In the genomic region with DNA sequence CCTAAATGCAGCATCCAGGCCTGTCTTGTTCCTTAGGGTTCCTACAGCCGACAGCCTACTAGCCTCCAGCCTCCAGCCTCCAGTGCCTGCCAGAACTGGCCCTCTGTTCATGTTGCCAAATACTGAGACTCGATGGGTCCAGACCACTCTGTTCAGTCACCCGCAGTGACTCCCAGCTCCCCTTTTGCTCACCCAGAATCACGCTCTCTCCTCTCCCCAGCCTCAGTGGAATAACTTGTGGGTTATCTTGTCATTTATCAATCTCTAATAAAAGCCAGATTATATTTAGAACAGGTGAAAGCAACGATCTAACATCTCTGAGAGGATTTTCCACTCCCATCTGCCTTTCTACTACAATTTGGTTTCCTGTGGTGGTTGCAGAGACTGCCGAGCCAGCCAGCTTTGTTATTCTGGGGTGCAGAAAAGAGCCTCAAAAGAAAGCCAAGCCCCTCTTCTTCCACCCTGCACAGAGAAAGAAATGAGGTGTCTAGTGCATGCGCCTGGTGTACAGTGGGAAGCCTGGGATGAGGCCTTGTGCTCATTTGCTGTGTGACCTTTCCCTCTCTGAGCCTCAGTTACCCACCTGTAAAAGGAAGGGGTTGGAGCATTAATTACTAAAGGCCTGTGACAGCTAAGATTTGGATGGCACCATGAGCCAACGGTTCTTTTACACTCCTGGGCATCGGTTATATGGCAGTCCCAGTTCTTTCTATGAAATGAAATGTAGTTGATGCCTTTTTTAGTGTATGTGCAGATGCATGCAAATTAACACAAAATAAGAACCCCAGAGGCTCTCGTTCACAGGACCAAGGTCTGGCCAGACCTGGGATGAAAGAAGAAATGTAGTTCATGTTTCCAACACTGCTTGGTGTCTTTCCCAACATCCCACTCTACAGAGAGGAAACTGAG, we compare ENCODE assay signal across 16 cellular contexts. TPM values are rescaled to one million over a fixed set of nuclear protein-coding genes. Genes with fewer than 3 reads are reported as not detected.
A peak's percentile ranks its signal among the peaks of the same experiment; 100 is the strongest.
DNase-seq lines count a peak whose midpoint lies in the region; ATAC-seq, FAIRE-seq and TF ChIP-seq lines count a peak whose summit lies in the region.
"Had no signal": no experiment of that assay in that cellular context is flagged by ENCODE, and none has a peak within 500 bp of the region (broad histone marks: within the 10 kb centered on the region; RNA-seq: fewer than 3 reads in every experiment).

No MANE protein-coding gene starts in this region.

- H3K27ac Mint-ChIP-seq in activated CD8-positive, alpha-beta memory T cell treated with anti-CD3 and anti-CD28 coated beads, Interleukin-2, amount 10 ng/mL, durations not matched to agents 7 days and 5 days = peak overlapping the region; percentile 79
- peak overlapping the region; percentile 95 for H3K27ac Mint-ChIP-seq in activated naive CD8-positive, alpha-beta T cell treated with anti-CD3 and anti-CD28 coated beads, Interleukin-2, amount 10 ng/mL, durations not matched to agents 7 days and 5 days
- peak overlapping the region; percentile 60 for H3K27ac Mint-ChIP-seq in stimulated activated effector memory CD8-positive, alpha-beta T cell treated with anti-CD3 and anti-CD28 coated beads, Interleukin-12 subunit alpha, Interleukin-12 subunit beta, amount 100 ng/mL, for 72 hours

- H3K36me3 Mint-ChIP-seq in activated CD8-positive, alpha-beta memory T cell treated with anti-CD3 and anti-CD28 coated beads, Interleukin-2, amount 10 ng/mL, durations not matched to agents 7 days and 5 days = no peaks in the 10 kb centered on the region
- no peaks in the 10 kb centered on the region for H3K36me3 Mint-ChIP-seq in activated naive CD8-positive, alpha-beta T cell treated with anti-CD3 and anti-CD28 coated beads, Interleukin-2, amount 10 ng/mL, durations not matched to agents 7 days and 5 days
- H3K36me3 Mint-ChIP-seq in stimulated activated effector memory CD8-positive, alpha-beta T cell treated with anti-CD3 and anti-CD28 coated beads, Interleukin-12 subunit alpha, Interleukin-12 subunit beta, amount 100 ng/mL, for 72 hours = peaks cover 4% of the 10 kb centered on the region

- H2AFZ ChIP-seq in MM.1S (ENCODE audit: low read length) = peak overlapping the region; percentile 0
- H2AFZ ChIP-seq: GM23248 had no signal

- H3K4me1 Mint-ChIP-seq in activated CD8-positive, alpha-beta memory T cell treated with anti-CD3 and anti-CD28 coated beads, Interleukin-2, amount 10 ng/mL, durations not matched to agents 7 days and 5 days = peaks cover 52% of the 10 kb centered on the region
- peaks cover 63% of the 10 kb centered on the region for H3K4me1 Mint-ChIP-seq in activated naive CD8-positive, alpha-beta T cell treated with anti-CD3 and anti-CD28 coated beads, Interleukin-2, amount 10 ng/mL, durations not matched to agents 7 days and 5 days
- H3K4me1 Mint-ChIP-seq in stimulated activated effector memory CD8-positive, alpha-beta T cell treated with anti-CD3 and anti-CD28 coated beads, Interleukin-12 subunit alpha, Interleukin-12 subunit beta, amount 100 ng/mL, for 72 hours = peaks cover 55% of the 10 kb centered on the region

- H3K4me3 ChIP-seq in MM.1S (ENCODE audit: low read length) (no peak overlapping the region), pancreas (no peak overlapping the region)
- H3K4me3 ChIP-seq: esophagus squamous epithelium, GM23248 had no signal

- H3K4me1 ChIP-seq in MM.1S (ENCODE audit: low read length) = peaks cover 34% of the 10 kb centered on the region
- no peaks in the 10 kb centered on the region for H3K4me1 ChIP-seq in pancreas

- H3K79me2 ChIP-seq in MM.1S (ENCODE audit: low read length) = no peaks in the 10 kb centered on the region

- CTCF ChIA-PET in activated CD8-positive, alpha-beta memory T cell treated with anti-CD3 and anti-CD28 coated beads, Interleukin-2, amount 10 ng/mL, durations not matched to agents 7 days and 5 days (lab: Charles Lee) = interaction anchor here (0.6 to 6.6 kb wide), 10 partner anchors 10 to 308 kb away, joined by 3 to 87 read pairs (median 6); partner anchors contain the start of gene ID3

- peak; percentile 35 for ATAC-seq in activated CD8-positive, alpha-beta memory T cell treated with anti-CD3 and anti-CD28 coated beads, Interleukin-2, amount 10 ng/mL, durations not matched to agents 7 days and 5 days
- ATAC-seq in activated naive CD8-positive, alpha-beta T cell treated with anti-CD3 and anti-CD28 coated beads, Interleukin-2, amount 10 ng/mL, durations not matched to agents 7 days and 5 days (ENCODE audit: low read depth) = peak; percentile 44
- ATAC-seq in stimulated activated effector memory CD8-positive, alpha-beta T cell treated with anti-CD3 and anti-CD28 coated beads, Interleukin-12 subunit alpha, Interleukin-12 subunit beta, amount 100 ng/mL, for 72 hours = no peak
- ATAC-seq in pancreas = no peak
- ATAC-seq: Panc1 had no signal

- H3K4me3 Mint-ChIP-seq in activated CD8-positive, alpha-beta memory T cell treated with anti-CD3 and anti-CD28 coated beads, Interleukin-2, amount 10 ng/mL, durations not matched to agents 7 days and 5 days = peak overlapping the region; percentile 10
- H3K4me3 Mint-ChIP-seq in activated naive CD8-positive, alpha-beta T cell treated with anti-CD3 and anti-CD28 coated beads, Interleukin-2, amount 10 ng/mL, durations not matched to agents 7 days and 5 days = peak overlapping the region; percentile 80
- peak overlapping the region; percentile 49 for H3K4me3 Mint-ChIP-seq in stimulated activated effector memory CD8-positive, alpha-beta T cell treated with anti-CD3 and anti-CD28 coated beads, Interleukin-12 subunit alpha, Interleukin-12 subunit beta, amount 100 ng/mL, for 72 hours

- H3K4me2 ChIP-seq in MM.1S (ENCODE audit: low read depth, low read length) = peak overlapping the region; percentile 46; the same call in 1 of the 2 replicates

- no peaks in the 10 kb centered on the region for H3K9me3 Mint-ChIP-seq in activated CD8-positive, alpha-beta memory T cell treated with anti-CD3 and anti-CD28 coated beads, Interleukin-2, amount 10 ng/mL, durations not matched to agents 7 days and 5 days (ENCODE audit: low read depth)
- no peaks in the 10 kb centered on the region for H3K9me3 Mint-ChIP-seq in activated naive CD8-positive, alpha-beta T cell treated with anti-CD3 and anti-CD28 coated beads, Interleukin-2, amount 10 ng/mL, durations not matched to agents 7 days and 5 days
- H3K9me3 Mint-ChIP-seq in stimulated activated effector memory CD8-positive, alpha-beta T cell treated with anti-CD3 and anti-CD28 coated beads, Interleukin-12 subunit alpha, Interleukin-12 subunit beta, amount 100 ng/mL, for 72 hours = no peaks in the 10 kb centered on the region

- H3K36me3 ChIP-seq in MM.1S (replicated peaks; ENCODE audit: insufficient read depth, low read length) = no peaks in the 10 kb centered on the region
- H3K36me3 ChIP-seq in pancreas = no peaks in the 10 kb centered on the region
- H3K36me3 ChIP-seq: esophagus squamous epithelium had no signal

- H3K27me3 ChIP-seq in MM.1S (replicated peaks; ENCODE audit: insufficient read depth, low read length) = no peaks in the 10 kb centered on the region
- no peaks in the 10 kb centered on the region for H3K27me3 ChIP-seq in pancreas
- H3K27me3 ChIP-seq: esophagus squamous epithelium had no signal

- H3K27ac ChIP-seq in MM.1S (ENCODE audit: low read length) (peak overlapping the region; percentile 32; the same call in 1 of the 2 replicates), pancreas (no peak overlapping the region)
- H3K27ac ChIP-seq: esophagus squamous epithelium, GM23248 had no signal

- no peak for DNase-seq in activated CD8-positive, alpha-beta memory T cell treated with anti-CD3 and anti-CD28 coated beads, Interleukin-2, amount 10 ng/mL, durations not matched to agents 7 days and 5 days
- no peak for DNase-seq in activated CD8-positive, alpha-beta memory T cell treated with anti-CD3 and anti-CD28 coated beads, Interleukin-2, amount 50 U/mL, for 4 hours
- DNase-seq in MM.1S = peak; percentile 42
- DNase-seq in activated naive CD8-positive, alpha-beta T cell treated with anti-CD3 and anti-CD28 coated beads, Interleukin-2, amount 10 ng/mL, durations not matched to agents 7 days and 5 days = no peak
- no peak for DNase-seq in stimulated activated effector memory CD8-positive, alpha-beta T cell treated with anti-CD3 and anti-CD28 coated beads, Interleukin-12 subunit alpha, Interleukin-12 subunit beta, amount 100 ng/mL, for 72 hours (ENCODE audit: low spot score in 2 of 2)
- DNase-seq in COLO668 (lab: John Stamatoyannopoulos, UW; ENCODE audit: unreplicated experiment) = no peak
- DNase-seq in cardiac septum (ENCODE audit: low spot score) = no peak
- DNase-seq in pancreas = no peak
- DNase-seq: ACHN, esophagus squamous epithelium, GM23248, KG1, NCI-H446 treated with DMSO at 0.1 percent for 48 hours, substantia nigra had no signal

- no peaks in the 10 kb centered on the region for H4K20me1 ChIP-seq in MM.1S (ENCODE audit: insufficient read depth, low read length)

- H3F3A ChIP-seq in MM.1S (ENCODE audit: insufficient read depth, low read length) = peaks cover 11% of the 10 kb centered on the region

- intact Hi-C loops in cardiac septum (cut with DNase I) (no loop called here), pancreas (cut with DNase I) (no loop called here)

- TF ChIP-seq CTCF in MM.1S (IDR thresholded peaks at IDR 0.05; ENCODE audit: low read length) = no peak
- TF ChIP-seq CTCF in pancreas (IDR thresholded peaks at IDR 0.05) = no peak

- H3K9ac ChIP-seq in MM.1S (ENCODE audit: low read length) = no peak overlapping the region
- H3K9ac ChIP-seq: GM23248 had no signal

- WGBS in pancreas, 2 donors = 80 to 82% methylated on average over 10 of the region's 10 CpGs

- H3K9me3 ChIP-seq in MM.1S (replicated peaks; ENCODE audit: insufficient read depth, low read length) (no peaks in the 10 kb centered on the region), pancreas (no peaks in the 10 kb centered on the region)
- H3K9me3 ChIP-seq: esophagus squamous epithelium had no signal

- no peak for FAIRE-seq in pancreas (lab: Jason Lieb, UNC)
- FAIRE-seq: astrocyte had no signal

- POLR2A ChIA-PET in activated naive CD8-positive, alpha-beta T cell treated with anti-CD3 and anti-CD28 coated beads, Interleukin-2, amount 10 ng/mL, durations not matched to agents 7 days and 5 days (lab: Charles Lee) = interaction anchor here (0.8 to 9.1 kb wide), 12 partner anchors 10 to 51 kb away, joined by 3 to 141 read pairs (median 10); partner anchors contain the start of gene ID3

- H3K27me3 Mint-ChIP-seq in activated CD8-positive, alpha-beta memory T cell treated with anti-CD3 and anti-CD28 coated beads, Interleukin-2, amount 10 ng/mL, durations not matched to agents 7 days and 5 days = no peaks in the 10 kb centered on the region
- no peaks in the 10 kb centered on the region for H3K27me3 Mint-ChIP-seq in activated naive CD8-positive, alpha-beta T cell treated with anti-CD3 and anti-CD28 coated beads, Interleukin-2, amount 10 ng/mL, durations not matched to agents 7 days and 5 days

- H3K9me2 ChIP-seq in MM.1S (replicated peaks; ENCODE audit: insufficient read depth, low read length) = no peaks in the 10 kb centered on the region

RNA-seq across cellular contexts. Expression of gene ID3, which starts 42.9 kb away (rescaled TPM):
- total RNA-seq in activated CD8-positive, alpha-beta memory T cell treated with anti-CD3 and anti-CD28 coated beads, Interleukin-2, amount 10 ng/mL, durations not matched to agents 7 days and 5 days = 10 to 100 TPM; 14.4 to 34.2 TPM
- total RNA-seq in activated naive CD8-positive, alpha-beta T cell treated with anti-CD3 and anti-CD28 coated beads, Interleukin-2, amount 10 ng/mL, durations not matched to agents 7 days and 5 days = 10 to 100 TPM; 44.0 to 51.1 TPM
- total RNA-seq in cardiac septum (126 TPM), pancreas (10 to 100 TPM; 16.6 to 54.0 (median 31.2) TPM)
- polyA plus RNA-seq in pancreas = 10 to 100 TPM; 40.1 to 51.9 TPM

Comparison
In these comparisons a context has a peak if more than half of its experiments do, and no peak if none do; other contexts are left out.
1. ATAC-seq: peak in activated CD8-positive, alpha-beta memory T cell treated with anti-CD3 and anti-CD28 coated beads, Interleukin-2, amount 10 ng/mL, durations not matched to agents 7 days and 5 days (single experiment) and activated naive CD8-positive, alpha-beta T cell treated with anti-CD3 and anti-CD28 coated beads, Interleukin-2, amount 10 ng/mL, durations not matched to agents 7 days and 5 days (single experiment); none in stimulated activated effector memory CD8-positive, alpha-beta T cell treated with anti-CD3 and anti-CD28 coated beads, Interleukin-12 subunit alpha, Interleukin-12 subunit beta, amount 100 ng/mL, for 72 hours (single experiment) and pancreas (0 of 4).
2. H3K4me3 Mint-ChIP-seq: peak in every context shown above with its lines; median percentile 80 in activated naive CD8-positive, alpha-beta T cell treated with anti-CD3 and anti-CD28 coated beads, Interleukin-2, amount 10 ng/mL, durations not matched to agents 7 days and 5 days; 49 in stimulated activated effector memory CD8-positive, alpha-beta T cell treated with anti-CD3 and anti-CD28 coated beads, Interleukin-12 subunit alpha, Interleukin-12 subunit beta, amount 100 ng/mL, for 72 hours; 10 in activated CD8-positive, alpha-beta memory T cell treated with anti-CD3 and anti-CD28 coated beads, Interleukin-2, amount 10 ng/mL, durations not matched to agents 7 days and 5 days.
3. Peak in every context shown above with its lines, with median percentiles within 50 percentile points of each other: H3K27ac Mint-ChIP-seq.